8 cellular contexts compared by ENCODE assay signal in genomic region chr2:43609304-43609883, GRCh38. TPM values are rescaled to one million over a fixed set of nuclear protein-coding genes. Genes with fewer than 3 reads are reported as not detected.
DNase-seq lines count a peak whose midpoint lies in the region; ATAC-seq and TF ChIP-seq lines count a peak whose summit lies in the region.

No MANE protein-coding gene starts in this region.

- H3K36me3 Mint-ChIP-seq in brain, result no peaks in the 10 kb centered on the region
- H3K36me3 Mint-ChIP-seq in stimulated activated memory B cell treated with anti-CD40 and anti-IgM and Interleukin-4, amounts not matched to agents 10 μg/mL and 1 μg/mL and 100 μg/mL, for 72 hours, result no peaks in the 10 kb centered on the region

- ATAC-seq in Right ventricle myocardium inferior, result peak; percentile 61
- peak; percentile 72 for ATAC-seq in stimulated activated memory B cell treated with anti-CD40 and anti-IgM and Interleukin-4, amounts not matched to agents 10 μg/mL and 1 μg/mL and 100 μg/mL, for 72 hours

- no peaks in the 10 kb centered on the region for H3K27me3 ChIP-seq in HL-60 (ENCODE audit: insufficient read depth, poor library complexity, severe bottlenecking)
- no peaks in the 10 kb centered on the region for H3K27me3 ChIP-seq in PC-9 (ENCODE audit: insufficient read depth, low read depth)

- no TSS peak for BruUV-seq in PC-9 (replicated peaks; lab: Mats Ljungman, UMichigan)

- CTCF ChIA-PET in PC-9 (lab: Charles Lee), result no interaction called here

- no peaks in the 10 kb centered on the region for H4K20me1 ChIP-seq in PC-9 (ENCODE audit: insufficient read depth)

- peaks cover 9% of the 10 kb centered on the region for H3K4me1 Mint-ChIP-seq in brain
- H3K4me1 Mint-ChIP-seq in stimulated activated memory B cell treated with anti-CD40 and anti-IgM and Interleukin-4, amounts not matched to agents 10 μg/mL and 1 μg/mL and 100 μg/mL, for 72 hours, result peaks cover 6% of the 10 kb centered on the region

- H3K4me3 ChIP-seq in HL-60 (replicated peaks; ENCODE audit: insufficient read depth, low read length) (no peak overlapping the region), PC-9 (no peak overlapping the region)

- no peaks in the 10 kb centered on the region; the same call in 1 of the 2 replicates for H3F3A ChIP-seq in PC-9 (ENCODE audit: insufficient read depth, low read depth)

- no peak overlapping the region for H2AFZ ChIP-seq in PC-9

- POLR2A ChIA-PET in PC-9 (lab: Charles Lee; ENCODE audit: unreplicated experiment), result interaction anchor here (0.6 kb wide), 1 partner anchor 1552 kb away, joined by 9 read pairs; no protein-coding TSS in a partner anchor

- intact Hi-C loops in Right ventricle myocardium inferior (cut with DNase I) (loop anchor here (5.0 kb wide), 1 partner anchor 782 kb away; no protein-coding TSS in a partner anchor), cardiac septum (cut with DNase I) (loop anchor here (5.0 kb wide), 1 partner anchor 782 kb away; no protein-coding TSS in a partner anchor), PC-9 (cut with micrococcal nuclease; ENCODE audit: unreplicated experiment) (loop anchor here (1.0 to 5.0 kb wide), 3 partner anchors 663 to 1512 kb away; no protein-coding TSS in a partner anchor)

- H3K9me2 ChIP-seq in PC-9 (ENCODE audit: insufficient read depth), result no peaks in the 10 kb centered on the region

- H3K27ac Mint-ChIP-seq in brain, result peak overlapping the region in 3 of 5 experiments; percentile 10 to 48 (median 30)
- H3K27ac Mint-ChIP-seq in stimulated activated memory B cell treated with anti-CD40 and anti-IgM and Interleukin-4, amounts not matched to agents 10 μg/mL and 1 μg/mL and 100 μg/mL, for 72 hours, result no peak overlapping the region

- H3K4me2 ChIP-seq in PC-9, result no peak overlapping the region

- no peak overlapping the region for H3K4me3 Mint-ChIP-seq in brain
- no peak overlapping the region for H3K4me3 Mint-ChIP-seq in stimulated activated memory B cell treated with anti-CD40 and anti-IgM and Interleukin-4, amounts not matched to agents 10 μg/mL and 1 μg/mL and 100 μg/mL, for 72 hours

- H3K9me3 Mint-ChIP-seq in brain, result no peaks in the 10 kb centered on the region
- no peaks in the 10 kb centered on the region for H3K9me3 Mint-ChIP-seq in stimulated activated memory B cell treated with anti-CD40 and anti-IgM and Interleukin-4, amounts not matched to agents 10 μg/mL and 1 μg/mL and 100 μg/mL, for 72 hours

- no peak overlapping the region for H3K27ac ChIP-seq in HL-60 (replicated peaks)
- no peak overlapping the region for H3K27ac ChIP-seq in PC-9

- DNase-seq in Right ventricle myocardium inferior (ENCODE audit: missing footprints) (no peak), cardiac septum (ENCODE audit: low spot score) (no peak), HL-60 (ENCODE audit: low read depth in 1 of 2, low spot score in 1 of 2) (peak in 1 of 2 experiments; percentile 45), PC-9 (peak; percentile 48 to 49), inferior parietal cortex (ENCODE audit: extremely low spot score) (peak; percentile 70), UCSD-AML1 (lab: John Stamatoyannopoulos, UW; ENCODE audit: unreplicated experiment) (no peak)

- H3K4me1 ChIP-seq in PC-9 (replicated peaks; ENCODE audit: insufficient read depth), result 0 out of 2 replicates have a peak, but pooled peaks cover 3% of the 10 kb centered on the region

- H3K27me3 Mint-ChIP-seq in brain, result no peaks in the 10 kb centered on the region
- no peaks in the 10 kb centered on the region for H3K27me3 Mint-ChIP-seq in stimulated activated memory B cell treated with anti-CD40 and anti-IgM and Interleukin-4, amounts not matched to agents 10 μg/mL and 1 μg/mL and 100 μg/mL, for 72 hours

- TF ChIP-seq CTCF in HL-60 (IDR thresholded peaks at IDR 0.05; ENCODE audit: insufficient read depth, low read length) (peak; percentile 57), PC-9 (conservative IDR thresholded peaks at IDR 0.05) (peak; percentile 89), brain (conservative IDR thresholded peaks at IDR 0.05) (peak; percentile 72 to 78)

- H3K9me3 ChIP-seq in PC-9 (ENCODE audit: insufficient read depth, low read depth), result no peaks in the 10 kb centered on the region

- no peaks in the 10 kb centered on the region for H3K36me3 ChIP-seq in PC-9 (ENCODE audit: low read depth)

- H3K79me2 ChIP-seq in PC-9 (ENCODE audit: low read depth), result no peaks in the 10 kb centered on the region

RNA-seq across cellular contexts. Expression of gene THADA, which starts 13.6 kb away (rescaled TPM):
- total RNA-seq in Right ventricle myocardium inferior, result 10.5 TPM
- total RNA-seq in cardiac septum, result 18.4 TPM
- total RNA-seq in PC-9 (2021), result 28.1 and 30.5 TPM in 2 replicates
- polyA plus RNA-seq in brain (ENCODE audit: insufficient read depth, low read depth, low replicate concordance), result 17.8 TPM

RNA-seq across cellular contexts. Expression of gene PLEKHH2, which starts 27.7 kb away (rescaled TPM):
- 1.1 TPM for total RNA-seq in Right ventricle myocardium inferior
- 5.2 TPM for total RNA-seq in cardiac septum
- total RNA-seq in PC-9 (2021), result 1.6 and 2.3 TPM in 2 replicates
- 1.0 TPM for polyA plus RNA-seq in brain (ENCODE audit: insufficient read depth, low read depth, low replicate concordance)

Comparison
In these comparisons a context has a peak if more than half of its experiments do, and no peak if none do; other contexts are left out.
1. DNase-seq: peak in PC-9 (2 of 2) and inferior parietal cortex (single experiment); none in Right ventricle myocardium inferior (single experiment), cardiac septum (single experiment) and UCSD-AML1 (single experiment).
2. Peak in every context shown above with its lines, with median percentiles within 50 percentile points of each other: CTCF ChIP-seq.